Comparison of ENCODE assay signal across 29 cellular contexts in the genomic region with DNA sequence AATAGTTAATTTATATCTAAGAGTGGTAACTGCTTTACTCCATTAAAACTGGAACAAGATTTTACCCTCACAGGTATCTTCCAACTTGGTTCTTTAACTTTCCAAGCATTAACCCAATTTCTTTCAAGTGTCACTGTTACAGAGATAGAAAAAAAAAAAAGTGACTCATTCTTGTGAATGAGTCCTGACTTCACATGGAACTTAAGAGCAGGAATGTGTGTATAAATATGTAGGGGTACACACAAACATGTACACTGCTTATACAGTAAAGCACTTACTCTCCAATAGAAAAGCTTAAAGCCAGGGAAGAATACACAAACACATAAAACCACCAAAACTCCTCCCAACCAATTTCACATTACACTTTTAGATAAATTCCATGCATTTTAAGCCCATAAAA.
"Had no signal": no experiment of that assay in that cellular context is flagged by ENCODE, and none has a peak within 500 bp of the region (broad histone marks: within the 10 kb centered on the region; RNA-seq: fewer than 3 reads in every experiment).

No MANE protein-coding gene starts in this region.

- H3K4me3 Mint-ChIP-seq: activated CD4-positive, alpha-beta memory T cell treated with anti-CD3 and anti-CD28 coated beads for 36 hours; activated CD4-positive, alpha-beta T cell treated with anti-CD3 and anti-CD28 coated beads, Interleukin-2, amount 10 ng/mL, durations not matched to agents 24 days and 14 days; activated T-cell treated with anti-CD3 and anti-CD28 coated beads, Interleukin-2, amount 50 U/mL, for 4 hours; activated T-helper 17 cell treated with anti-CD3 and anti-CD28 coated beads, Interleukin-2, amount 50 U/mL, for 72 hours; central memory CD8-positive, alpha-beta T cell; mesothelial cell of epicardium; naive B cell; T-helper 17 cell had no signal

- DNase-seq: activated CD4-positive, alpha-beta memory T cell treated with anti-CD3 and anti-CD28 coated beads for 36 hours; activated CD4-positive, alpha-beta T cell treated with anti-CD3 and anti-CD28 coated beads, Interleukin-2, amount 10 ng/mL, durations not matched to agents 24 days and 14 days; activated CD4-positive, CD25-positive, alpha-beta regulatory T cell treated with anti-CD3 and anti-CD28 coated beads, Interleukin-2, amount 50 U/mL, for 72 hours; activated gamma-delta T cell treated with Interleukin-2 at 50 U/mL for 16 hours; activated naive CD4-positive, alpha-beta T cell treated with anti-CD3 and anti-CD28 coated beads, Interleukin-2, amount 50 U/mL, for 16 hours; activated T-cell treated with anti-CD3 and anti-CD28 coated beads, Interleukin-2, amount 50 U/mL, for 4 hours; amygdala; dermis blood vessel endothelial cell; effector CD4-positive, alpha-beta T cell; esophagus squamous epithelium; left colon; mammary epithelial cell; naive B cell; nucleus accumbens; pancreas; spleen; stimulated activated naive CD4-positive, alpha-beta T cell treated with Interleukin-2 at 50 U/mL for 16 hours; T-helper 17 cell; T1000; testis; transverse colon had no signal

- H3K4me1 ChIP-seq: esophagus squamous epithelium, prostate gland, testis had no signal

- H3K4me3 ChIP-seq: esophagus squamous epithelium, pancreas, prostate gland, right atrium auricular region, spleen, testis, transverse colon had no signal

- FAIRE-seq: colon, keratinocyte had no signal

- H3K27me3 ChIP-seq: esophagus squamous epithelium, pancreas, right atrium auricular region, spleen, testis, transverse colon had no signal

- H3K27ac Mint-ChIP-seq: activated CD4-positive, alpha-beta memory T cell treated with anti-CD3 and anti-CD28 coated beads for 36 hours; activated CD4-positive, alpha-beta T cell treated with anti-CD3 and anti-CD28 coated beads, Interleukin-2, amount 10 ng/mL, durations not matched to agents 24 days and 14 days; activated T-helper 17 cell treated with anti-CD3 and anti-CD28 coated beads, Interleukin-2, amount 50 U/mL, for 72 hours; mesothelial cell of epicardium; naive B cell; T-helper 17 cell had no signal

- H3K27ac ChIP-seq: epithelial cell of prostate, esophagus squamous epithelium, pancreas, prostate gland, right atrium auricular region, spleen, testis, transverse colon had no signal

- H3K9me3 ChIP-seq: esophagus squamous epithelium, pancreas, prostate gland, right atrium auricular region, spleen, testis, transverse colon had no signal

- ATAC-seq: activated T-cell treated with anti-CD3 and anti-CD28 coated beads, Interleukin-2, amount 50 U/mL, for 4 hours; activated T-helper 17 cell treated with anti-CD3 and anti-CD28 coated beads, Interleukin-2, amount 50 U/mL, for 72 hours; left colon; pancreas; T-helper 17 cell had no signal

- H3K27me3 Mint-ChIP-seq: activated CD4-positive, alpha-beta memory T cell treated with anti-CD3 and anti-CD28 coated beads for 36 hours; activated CD4-positive, alpha-beta T cell treated with anti-CD3 and anti-CD28 coated beads, Interleukin-2, amount 10 ng/mL, durations not matched to agents 24 days and 14 days; activated T-helper 17 cell treated with anti-CD3 and anti-CD28 coated beads, Interleukin-2, amount 50 U/mL, for 72 hours; central memory CD8-positive, alpha-beta T cell; naive B cell; T-helper 17 cell had no signal

- H3K9me3 Mint-ChIP-seq: activated CD4-positive, alpha-beta memory T cell treated with anti-CD3 and anti-CD28 coated beads for 36 hours; activated CD4-positive, alpha-beta T cell treated with anti-CD3 and anti-CD28 coated beads, Interleukin-2, amount 10 ng/mL, durations not matched to agents 24 days and 14 days; activated T-cell treated with anti-CD3 and anti-CD28 coated beads, Interleukin-2, amount 50 U/mL, for 4 hours; activated T-helper 17 cell treated with anti-CD3 and anti-CD28 coated beads, Interleukin-2, amount 50 U/mL, for 72 hours; central memory CD8-positive, alpha-beta T cell; mesothelial cell of epicardium; naive B cell had no signal

- H3K4me1 Mint-ChIP-seq: activated T-helper 17 cell treated with anti-CD3 and anti-CD28 coated beads, Interleukin-2, amount 50 U/mL, for 72 hours had no signal
